In the genomic region with DNA sequence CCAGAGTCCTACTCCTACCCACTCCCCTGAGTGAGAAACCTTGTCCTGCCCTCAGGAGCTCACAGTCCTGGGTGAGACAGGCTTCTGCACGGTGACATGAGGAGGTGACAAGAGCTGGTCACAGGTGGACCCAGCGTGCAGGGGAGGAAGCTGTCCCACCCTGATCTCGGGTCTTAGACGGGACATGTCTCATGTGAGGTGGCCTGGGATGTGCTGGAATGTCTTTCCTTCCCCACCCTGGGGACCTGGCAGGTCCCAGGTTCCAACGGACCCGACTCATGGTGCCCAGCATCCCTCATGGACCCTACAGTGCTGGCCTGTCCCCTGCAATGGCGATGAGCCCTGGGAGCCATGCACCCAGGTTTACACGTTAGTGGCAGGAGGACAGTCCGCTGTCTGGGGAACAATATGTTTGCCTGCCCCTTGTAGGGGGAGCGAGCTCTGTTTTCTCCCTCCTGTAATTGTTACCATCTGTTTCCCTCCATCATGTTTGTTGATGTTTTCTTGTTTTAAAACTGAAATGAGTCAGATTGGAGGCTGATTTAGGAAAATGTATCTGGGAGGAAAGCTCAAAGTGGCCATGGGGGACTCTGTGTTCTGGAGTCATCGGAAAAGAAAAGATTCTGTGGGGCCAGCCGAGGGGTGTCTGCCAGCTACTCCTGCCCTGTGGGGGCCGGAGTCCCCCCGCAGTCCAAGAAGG, we compare ENCODE assay signal across 17 cellular contexts.
"Had no signal": no experiment of that assay in that cellular context is flagged by ENCODE, and none has a peak within 500 bp of the region (broad histone marks: within the 10 kb centered on the region; RNA-seq: fewer than 3 reads in every experiment).

No MANE protein-coding gene starts in this region.

- H3K27me3 ChIP-seq: neutrophil, transverse colon had no signal

- H3K27me3 Mint-ChIP-seq: activated CD4-positive, alpha-beta T cell treated with anti-CD3 and anti-CD28 coated beads, Interleukin-2, amount 10 ng/mL, durations not matched to agents 7 days and 5 days had no signal

- DNase-seq: activated CD4-positive, alpha-beta T cell treated with anti-CD3 and anti-CD28 coated beads, Interleukin-2, amount 10 ng/mL, durations not matched to agents 7 days and 5 days; activated CD8-positive, alpha-beta memory T cell treated with anti-CD3 and anti-CD28 coated beads for 24 hours; dermis blood vessel endothelial cell; erythroblast; foreskin melanocyte; head of caudate nucleus; left cardiac atrium; midbrain; stimulated activated CD4-positive, alpha-beta T cell treated with anti-CD3 and anti-CD28 coated beads, Interleukin-4, amount 100 ng/mL, for 24 hours; stimulated activated naive CD4-positive, alpha-beta T cell treated with Interleukin-2 at 50 U/mL for 16 hours; T-cell; T-helper 9 cell; transverse colon had no signal

- ATAC-seq: left cardiac atrium, T-cell had no signal

- H3K27ac Mint-ChIP-seq: activated CD4-positive, alpha-beta T cell treated with anti-CD3 and anti-CD28 coated beads, Interleukin-2, amount 10 ng/mL, durations not matched to agents 7 days and 5 days; activated T-helper 1 cell treated with anti-CD3 and anti-CD28 coated beads, Interleukin-12 subunit alpha, Interleukin-12 subunit beta, Interleukin-2, Interleukin-4 antibody, amounts not matched to agents 30 ng/mL and 10 ng/mL and 1 ng/mL, durations not matched to agents 14 hours and 24 hours and 36 hours; T-cell had no signal

- H3K9me3 ChIP-seq: neutrophil had no signal

- H3K27ac ChIP-seq: neutrophil, skin epidermis had no signal

- H3K36me3 ChIP-seq: neutrophil, transverse colon had no signal

- H3K4me3 ChIP-seq: lung, skin epidermis, transverse colon had no signal

- H3K4me1 Mint-ChIP-seq: activated CD4-positive, alpha-beta T cell treated with anti-CD3 and anti-CD28 coated beads, Interleukin-2, amount 10 ng/mL, durations not matched to agents 7 days and 5 days had no signal

- H3K4me3 Mint-ChIP-seq: activated CD4-positive, alpha-beta T cell treated with anti-CD3 and anti-CD28 coated beads, Interleukin-2, amount 10 ng/mL, durations not matched to agents 7 days and 5 days; activated T-helper 1 cell treated with anti-CD3 and anti-CD28 coated beads, Interleukin-12 subunit alpha, Interleukin-12 subunit beta, Interleukin-2, Interleukin-4 antibody, amounts not matched to agents 30 ng/mL and 10 ng/mL and 1 ng/mL, durations not matched to agents 14 hours and 24 hours and 36 hours; T-cell had no signal
